8 cellular contexts compared by ENCODE assay signal in genomic region chr13:100673376-100673830, GRCh38. TPM values are rescaled to one million over a fixed set of nuclear protein-coding genes. Genes with fewer than 3 reads are reported as not detected.
A peak's percentile ranks its signal among the peaks of the same experiment; 100 is the strongest.
DNase-seq lines count a peak whose midpoint lies in the region; ATAC-seq and TF ChIP-seq lines count a peak whose summit lies in the region.

No MANE protein-coding gene starts in this region.

- H4K20me1 ChIP-seq in KMS-11 (ENCODE audit: insufficient read depth), result no peaks in the 10 kb centered on the region

- TF ChIP-seq CTCF in KMS-11 (conservative IDR thresholded peaks at IDR 0.05; ENCODE audit: low read depth, low read length), result no peak
- no peak for TF ChIP-seq CTCF in mesothelial cell of epicardium (IDR thresholded peaks at IDR 0.05; ENCODE audit: unreplicated experiment)

- DNase-seq in CD8-positive, alpha-beta memory T cell, result no peak
- no peak for DNase-seq in central memory CD8-positive, alpha-beta T cell (ENCODE audit: low spot score in 2 of 2)
- peak in 1 of 2 experiments; percentile 50 for DNase-seq in mesothelial cell of epicardium (ENCODE audit: low spot score in 2 of 2, unreplicated experiment in 2 of 2)
- DNase-seq in cerebellar cortex (ENCODE audit: low spot score), result no peak
- DNase-seq in effector CD8-positive, alpha-beta T cell (lab: John Stamatoyannopoulos, UW), result no peak

- 0 out of 2 replicates have a peak overlapping the region, but pooled peaks have one; percentile 34 for H2AFZ ChIP-seq in KMS-11 (ENCODE audit: low read depth)

- H3K9me3 Mint-ChIP-seq in CD8-positive, alpha-beta memory T cell, result no peaks in the 10 kb centered on the region
- H3K9me3 Mint-ChIP-seq in central memory CD8-positive, alpha-beta T cell, result no peaks in the 10 kb centered on the region
- no peaks in the 10 kb centered on the region for H3K9me3 Mint-ChIP-seq in mesothelial cell of epicardium

- H3K9me3 ChIP-seq in CD8-positive, alpha-beta memory T cell (ENCODE audit: low read length), result no peaks in the 10 kb centered on the region

- peaks cover 0 to 5% of the 10 kb centered on the region in 2 donors for H3K27me3 Mint-ChIP-seq in CD8-positive, alpha-beta memory T cell
- H3K27me3 Mint-ChIP-seq in central memory CD8-positive, alpha-beta T cell, result no peaks in the 10 kb centered on the region
- H3K27me3 Mint-ChIP-seq in mesothelial cell of epicardium (ENCODE audit: low read depth), result peaks cover 15% of the 10 kb centered on the region

- peak overlapping the region; percentile 80 for H3K4me2 ChIP-seq in KMS-11

- H3K79me2 ChIP-seq in KMS-11 (ENCODE audit: insufficient read depth, low read depth), result no peaks in the 10 kb centered on the region

- peaks cover 17% of the 10 kb centered on the region for H3K4me1 ChIP-seq in CD8-positive, alpha-beta memory T cell (ENCODE audit: insufficient read depth, low read length)
- H3K4me1 ChIP-seq in KMS-11 (ENCODE audit: low read depth, poor library complexity, severe bottlenecking), result peaks cover 4% of the 10 kb centered on the region

- H3K36me3 Mint-ChIP-seq in CD8-positive, alpha-beta memory T cell, result peaks cover 0 to 27% (median 14%) of the 10 kb centered on the region in 3 donors
- H3K36me3 Mint-ChIP-seq in central memory CD8-positive, alpha-beta T cell (ENCODE audit: insufficient read depth), result peaks cover 21% of the 10 kb centered on the region
- H3K36me3 Mint-ChIP-seq in mesothelial cell of epicardium, result peaks cover 8% of the 10 kb centered on the region

- CTCF ChIA-PET in CD8-positive, alpha-beta memory T cell (lab: Charles Lee), result interaction anchor here (1.5 kb wide), 1 partner anchor 88 kb away, joined by 4 read pairs; no protein-coding TSS in a partner anchor

- no peak overlapping the region for H3K27ac ChIP-seq in CD8-positive, alpha-beta memory T cell (ENCODE audit: low read depth, low read length)
- H3K27ac ChIP-seq in KMS-11, result peak overlapping the region; percentile 16; the same call in 1 of the 2 replicates

- no peaks in the 10 kb centered on the region for H3K27me3 ChIP-seq in CD8-positive, alpha-beta memory T cell (ENCODE audit: insufficient read depth, low read length, poor library complexity, severe bottlenecking)
- no peaks in the 10 kb centered on the region for H3K27me3 ChIP-seq in KMS-11 (ENCODE audit: insufficient read depth, low read depth)

- peak overlapping the region; percentile 42; the same call in 1 of the 2 replicates for H3K9ac ChIP-seq in KMS-11

- peak overlapping the region; percentile 46 for H3K4me3 ChIP-seq in CD8-positive, alpha-beta memory T cell (ENCODE audit: low read length)
- no peak overlapping the region for H3K4me3 ChIP-seq in KMS-11 (IDR thresholded peaks at IDR 0.05; ENCODE audit: insufficient read depth, low read depth, low read length)

- POLR2A ChIA-PET in CD8-positive, alpha-beta memory T cell (lab: Charles Lee), result interaction anchor here (0.5 kb wide), 1 partner anchor 1628 kb away, joined by 7 read pairs; no protein-coding TSS in a partner anchor

- H3K36me3 ChIP-seq in CD8-positive, alpha-beta memory T cell (ENCODE audit: insufficient read depth, low read length), result no peaks in the 10 kb centered on the region
- no peaks in the 10 kb centered on the region for H3K36me3 ChIP-seq in KMS-11 (ENCODE audit: insufficient read depth)

- H3K27ac Mint-ChIP-seq in CD8-positive, alpha-beta memory T cell, result peak overlapping the region; percentile 81 to 98 (median 93)
- H3K27ac Mint-ChIP-seq in central memory CD8-positive, alpha-beta T cell (ENCODE audit: low read depth), result peak overlapping the region; percentile 83
- H3K27ac Mint-ChIP-seq in mesothelial cell of epicardium, result peak overlapping the region; percentile 90

- peak overlapping the region; percentile 87 to 99 (median 91) for H3K4me3 Mint-ChIP-seq in CD8-positive, alpha-beta memory T cell
- H3K4me3 Mint-ChIP-seq in central memory CD8-positive, alpha-beta T cell, result peak overlapping the region; percentile 94
- peak overlapping the region; percentile 88 for H3K4me3 Mint-ChIP-seq in mesothelial cell of epicardium

- H3K4me1 Mint-ChIP-seq in CD8-positive, alpha-beta memory T cell, result peaks cover 14 to 39% (median 39%) of the 10 kb centered on the region in 3 donors
- peaks cover 50% of the 10 kb centered on the region for H3K4me1 Mint-ChIP-seq in central memory CD8-positive, alpha-beta T cell
- H3K4me1 Mint-ChIP-seq in mesothelial cell of epicardium, result peaks cover 20% of the 10 kb centered on the region

- no peak for ATAC-seq in central memory CD8-positive, alpha-beta T cell (replicated peaks; ENCODE audit: extremely low read depth, poor library complexity, severe bottlenecking)
- no peak for ATAC-seq in HG02759 (IDR thresholded peaks at IDR 0.05; ENCODE audit: unreplicated experiment)
- no peak for ATAC-seq in GM19463 (IDR thresholded peaks at IDR 0.05; ENCODE audit: unreplicated experiment)

RNA-seq across cellular contexts. Expression of gene TMTC4, which starts 1.2 kb away (rescaled TPM):
- 10 to 100 TPM; 12.5 to 16.3 TPM for total RNA-seq in CD8-positive, alpha-beta memory T cell
- polyA plus RNA-seq in CD8-positive, alpha-beta memory T cell, result 3.4 TPM
- 37.5 to 40.9 TPM (median 39.3 TPM) in 3 replicates for total RNA-seq in mesothelial cell of epicardium
